16 cellular contexts compared by ENCODE assay signal in the genomic region with DNA sequence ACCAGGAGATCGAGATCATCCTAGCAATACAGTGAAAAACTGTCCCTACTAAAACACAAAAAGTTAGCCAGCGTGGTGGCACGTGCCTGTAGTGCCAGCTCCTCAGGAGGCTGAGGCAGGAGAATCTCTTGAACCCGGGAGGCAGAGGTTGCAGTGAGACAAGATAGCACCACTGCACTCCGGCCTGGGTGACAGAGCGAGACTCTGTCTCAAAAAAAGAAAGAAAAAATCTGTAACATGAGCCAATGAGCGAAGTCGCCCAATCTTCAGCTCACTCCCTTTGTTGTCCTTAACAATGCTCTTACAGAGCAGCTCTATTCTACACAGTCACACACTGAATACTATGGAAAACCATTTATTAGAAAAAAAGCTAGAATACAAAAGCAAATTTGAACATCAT.
"Had no signal": no experiment of that assay in that cellular context is flagged by ENCODE, and none has a peak within 500 bp of the region (broad histone marks: within the 10 kb centered on the region; RNA-seq: fewer than 3 reads in every experiment).

No MANE protein-coding gene starts in this region.

- H3K4me1 ChIP-seq: psoas muscle, suprapubic skin had no signal

- DNase-seq: activated CD4-positive, alpha-beta T cell treated with anti-CD3 and anti-CD28 coated beads for 1 hour; activated CD8-positive, alpha-beta memory T cell treated with anti-CD3 and anti-CD28 coated beads, Interleukin-2, amount 50 U/mL, for 48 hours; activated CD8-positive, alpha-beta T cell treated with anti-CD3 and anti-CD28 coated beads for 36 hours; activated naive CD4-positive, alpha-beta T cell; activated naive CD8-positive, alpha-beta T cell treated with anti-CD3 and anti-CD28 coated beads, Interleukin-2, amount 50 U/mL, for 24 hours; glutamatergic neuron; immature natural killer cell; mammary epithelial cell; psoas muscle; stimulated activated CD4-positive, alpha-beta T cell treated with anti-CD3 and anti-CD28 coated beads, Interleukin-2, amount 100 ng/mL, for 24 hours; stimulated activated naive CD4-positive, alpha-beta T cell; SW 1271; upper lobe of left lung had no signal

- H3K27ac ChIP-seq: psoas muscle, suprapubic skin, upper lobe of left lung had no signal

- H3K36me3 ChIP-seq: suprapubic skin, upper lobe of left lung had no signal

- H3K4me3 ChIP-seq: psoas muscle, suprapubic skin, upper lobe of left lung had no signal

- H3K9me3 ChIP-seq: psoas muscle, suprapubic skin, upper lobe of left lung had no signal

- H3K27me3 ChIP-seq: suprapubic skin, upper lobe of left lung had no signal

- ATAC-seq: activated CD8-positive, alpha-beta T cell treated with anti-CD3 and anti-CD28 coated beads for 36 hours; activated naive CD8-positive, alpha-beta T cell treated with anti-CD3 and anti-CD28 coated beads, Interleukin-2, amount 50 U/mL, for 24 hours; esophagus mucosa; psoas muscle; sciatic nerve had no signal
